In the genomic region with DNA sequence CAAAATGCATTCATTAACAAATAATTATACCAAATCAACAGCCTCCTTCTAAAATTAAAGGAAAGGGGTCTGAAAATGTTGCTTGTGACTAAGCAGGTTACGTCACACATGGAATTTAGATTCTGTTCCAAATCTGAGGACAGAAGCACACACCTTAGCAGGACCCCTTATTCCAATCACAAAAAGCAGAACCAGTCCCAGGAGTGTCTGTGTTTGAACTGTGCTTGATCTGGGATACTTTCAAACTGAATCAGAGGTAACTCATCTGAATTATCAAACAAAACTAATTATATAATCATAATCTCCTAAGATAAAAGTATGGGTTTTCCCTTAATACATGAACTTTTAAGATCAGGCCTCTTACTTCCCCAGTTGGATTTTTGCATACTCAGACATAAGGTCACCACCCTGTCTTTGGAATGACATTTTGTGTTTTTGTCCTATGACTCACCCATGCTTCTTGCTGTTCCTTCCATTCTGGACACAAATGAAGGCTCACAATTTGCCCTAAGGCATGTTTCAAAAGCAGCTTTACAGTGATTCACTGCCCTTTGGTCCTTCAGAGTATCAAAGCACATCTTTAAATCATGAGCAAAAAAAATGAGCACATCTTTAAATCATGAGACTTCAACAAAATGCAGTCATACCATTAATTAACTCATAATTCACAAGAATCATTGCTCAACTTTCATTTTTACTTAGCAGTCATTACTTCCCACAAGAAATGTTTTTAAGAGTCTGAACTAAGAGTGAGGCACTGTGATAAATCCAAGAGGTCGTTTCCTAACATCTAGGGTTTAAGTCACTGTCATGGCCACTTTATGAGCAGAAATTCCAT, we compare ENCODE assay signal across 8 cellular contexts. TPM values are rescaled to one million over a fixed set of nuclear protein-coding genes. Genes with fewer than 3 reads are reported as not detected.
DNase-seq lines count a peak whose midpoint lies in the region; ATAC-seq and TF ChIP-seq lines count a peak whose summit lies in the region.

No MANE protein-coding gene starts in this region.

- POLR2A ChIA-PET in naive thymus-derived CD8-positive, alpha-beta T cell (lab: Charles Lee): no interaction called here

- DNase-seq in GM04503 (ENCODE audit: low read depth) (peak; percentile 99), SK-MEL-5 (ENCODE audit: low read depth, low spot score) (peak; percentile 100), sigmoid colon (no peak), T-helper 2 cell (no peak)
- DNase-seq in activated CD4-positive, CD25-positive, alpha-beta regulatory T cell (lab: John Stamatoyannopoulos, UW): no peak
- no peak for DNase-seq in naive thymus-derived CD8-positive, alpha-beta T cell

- H3K4me3 ChIP-seq in gastroesophageal sphincter: peak overlapping the region in 1 of 2 donors; percentile 8
- no peak overlapping the region for H3K4me3 ChIP-seq in sigmoid colon

- peaks cover 0 to 3% (median 0%) of the 10 kb centered on the region in 9 donors for H3K9me3 Mint-ChIP-seq in naive thymus-derived CD8-positive, alpha-beta T cell

- TF ChIP-seq CTCF in gastroesophageal sphincter (IDR thresholded peaks at IDR 0.05): no peak
- TF ChIP-seq CTCF in sigmoid colon (IDR thresholded peaks at IDR 0.05): no peak

- H3K27me3 Mint-ChIP-seq in naive thymus-derived CD8-positive, alpha-beta T cell: no peaks in the 10 kb centered on the region

- intact Hi-C loops in sigmoid colon (cut with DNase I): no loop called here

- WGBS in gastroesophageal sphincter (ENCODE audit: low coverage in 1 of 2), 2 donors: 19 to 25% methylated on average over 2 of the region's 2 CpGs
- 51 to 60% methylated on average over 2 of the region's 2 CpGs for WGBS in sigmoid colon, 2 donors

- H3K36me3 ChIP-seq in gastroesophageal sphincter (peaks cover 0 to 5% of the 10 kb centered on the region in 2 donors), sigmoid colon (no peaks in the 10 kb centered on the region)

- H3K9me3 ChIP-seq in gastroesophageal sphincter (no peaks in the 10 kb centered on the region), sigmoid colon (no peaks in the 10 kb centered on the region)

- H3K27ac Mint-ChIP-seq in naive thymus-derived CD8-positive, alpha-beta T cell: no peak overlapping the region

- in situ Hi-C loops in SK-MEL-5 (cut with HindIII; ENCODE audit: low pct_unique_long_range_greater_than_20kb, low sequenced_read_pairs): no loop called here

- peaks cover 6 to 74% (median 19%) of the 10 kb centered on the region in 3 donors for H3K4me1 ChIP-seq in gastroesophageal sphincter
- peaks cover 0 to 62% (median 26%) of the 10 kb centered on the region in 4 donors for H3K4me1 ChIP-seq in sigmoid colon

- TF ChIP-seq POLR2A in gastroesophageal sphincter (IDR thresholded peaks at IDR 0.05) (no peak), sigmoid colon (IDR thresholded peaks at IDR 0.05) (no peak)

- H3K27me3 ChIP-seq in gastroesophageal sphincter: no peaks in the 10 kb centered on the region
- H3K27me3 ChIP-seq in sigmoid colon: no peaks in the 10 kb centered on the region

- ATAC-seq in gastroesophageal sphincter: peak; percentile 91
- ATAC-seq in GM19035 (IDR thresholded peaks at IDR 0.05; ENCODE audit: unreplicated experiment): no peak
- no peak for ATAC-seq in naive thymus-derived CD8-positive, alpha-beta T cell

- H3K4me1 Mint-ChIP-seq in naive thymus-derived CD8-positive, alpha-beta T cell: no peaks in the 10 kb centered on the region

- H3K4me3 Mint-ChIP-seq in naive thymus-derived CD8-positive, alpha-beta T cell: no peak overlapping the region

- H3K27ac ChIP-seq in gastroesophageal sphincter (peak overlapping the region; percentile 74 to 80 (median 76)), sigmoid colon (peak overlapping the region; percentile 66 to 75 (median 72))

- TF ChIP-seq EP300 in gastroesophageal sphincter (IDR thresholded peaks at IDR 0.05) (no peak), sigmoid colon (IDR thresholded peaks at IDR 0.05) (peak in 1 of 4 donors; percentile 25)

- no peaks in the 10 kb centered on the region for H3K36me3 Mint-ChIP-seq in naive thymus-derived CD8-positive, alpha-beta T cell

RNA-seq across cellular contexts. Expression of a gene that starts 35.4 kb away (rescaled TPM):
- total RNA-seq in SK-MEL-5 (2014; rRNA removed; shearing (Covaris generic)): 26.2 and 26.4 TPM in 2 replicates
- polyA plus RNA-seq in SK-MEL-5 (2015; cell fraction: cytosol; rRNA removed): 8.2 and 13.4 TPM in 2 replicates
- 20.2 and 21.4 TPM in 2 replicates for polyA plus RNA-seq in SK-MEL-5 (2015; cell fraction: nucleus; rRNA removed)
- total RNA-seq in gastroesophageal sphincter (100 to 1,000 TPM; 115 to 189 (median 160) TPM), sigmoid colon (100 to 1,000 TPM; 213 to 298 (median 250) TPM)
- polyA plus RNA-seq in sigmoid colon: 10 to 100 TPM in 1 of 3 donors, 1 to 10 TPM in 2; 8.4 to 20.6 (median 8.6) TPM
- not detected for total RNA-seq in naive thymus-derived CD8-positive, alpha-beta T cell
- polyA plus RNA-seq in naive thymus-derived CD8-positive, alpha-beta T cell: not detected

Comparison
In these comparisons a context has a peak if more than half of its experiments do, and no peak if none do; other contexts are left out.
1. DNase-seq: peak in GM04503 (single experiment) and SK-MEL-5 (single experiment); none in sigmoid colon (single experiment), activated CD4-positive, CD25-positive, alpha-beta regulatory T cell (0 of 4), T-helper 2 cell (0 of 5) and naive thymus-derived CD8-positive, alpha-beta T cell (0 of 10).
2. RNA of a gene that starts 35.4 kb away (total RNA-seq): 213 to 298 TPM in sigmoid colon, 115 to 189 TPM in gastroesophageal sphincter and 26.2 to 26.4 TPM in SK-MEL-5; not detected in naive thymus-derived CD8-positive, alpha-beta T cell; every median in the first group is over 10 times any median in the second.